In the genomic region with DNA sequence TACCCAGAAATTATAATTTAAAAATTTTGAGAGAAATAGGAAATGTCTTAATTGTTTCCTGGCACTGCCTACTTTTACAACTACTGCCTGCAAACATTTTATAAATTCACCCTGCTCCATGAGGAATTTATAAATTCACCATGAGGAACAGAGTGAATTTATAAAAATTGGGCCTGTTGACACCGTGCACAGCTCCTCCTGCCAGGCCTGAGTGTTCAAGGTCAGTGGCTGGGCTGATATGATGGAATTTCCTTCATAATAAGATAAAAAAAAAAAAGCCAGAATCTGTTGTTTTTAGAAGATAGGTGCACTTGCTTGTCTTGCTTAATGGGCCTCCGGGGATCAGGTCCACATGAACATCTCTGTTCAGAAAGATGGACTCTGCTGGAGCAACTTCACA, we compare ENCODE assay signal across 25 cellular contexts.
"Had no signal": no experiment of that assay in that cellular context is flagged by ENCODE, and none has a peak within 500 bp of the region (broad histone marks: within the 10 kb centered on the region; RNA-seq: fewer than 3 reads in every experiment).

No MANE protein-coding gene starts in this region.

- H3K27ac ChIP-seq: colonic mucosa, epithelial cell of prostate, esophagus squamous epithelium, gastrocnemius medialis, heart right ventricle, left ventricle myocardium inferior, lower lobe of right lung had no signal

- H3K4me1 ChIP-seq: colonic mucosa, esophagus squamous epithelium, gastrocnemius medialis, heart right ventricle, left ventricle myocardium inferior, lower lobe of right lung had no signal

- H3K4me3 ChIP-seq: colonic mucosa, esophagus squamous epithelium, gastrocnemius medialis, heart right ventricle, left ventricle myocardium inferior, lower lobe of right lung had no signal

- H3K27me3 ChIP-seq: colonic mucosa, esophagus squamous epithelium, gastrocnemius medialis, heart right ventricle had no signal

- ATAC-seq: effector memory CD8-positive, alpha-beta T cell; esophagus mucosa; gastrocnemius medialis; heart right ventricle; left colon; lower lobe of right lung had no signal

- DNase-seq: colonic mucosa; cortex of kidney; effector CD8-positive, alpha-beta T cell; effector memory CD8-positive, alpha-beta T cell; endodermal cell; erythroblast; esophagus squamous epithelium; foreskin fibroblast; foreskin melanocyte; gastrocnemius medialis; glutamatergic neuron; head of caudate nucleus; heart right ventricle; hypothalamus; immature natural killer cell; islet precursor cell; kidney; kidney glomerular epithelial cell; left colon; left ventricle myocardium inferior; lower lobe of right lung; mesenchymal stem cell; midbrain had no signal

- H3K36me3 ChIP-seq: colonic mucosa, esophagus squamous epithelium, gastrocnemius medialis, heart right ventricle, left ventricle myocardium inferior, lower lobe of right lung had no signal

- H3K9me3 ChIP-seq: colonic mucosa, esophagus squamous epithelium, gastrocnemius medialis, heart right ventricle, left ventricle myocardium inferior, lower lobe of right lung had no signal
